In the genomic region with DNA sequence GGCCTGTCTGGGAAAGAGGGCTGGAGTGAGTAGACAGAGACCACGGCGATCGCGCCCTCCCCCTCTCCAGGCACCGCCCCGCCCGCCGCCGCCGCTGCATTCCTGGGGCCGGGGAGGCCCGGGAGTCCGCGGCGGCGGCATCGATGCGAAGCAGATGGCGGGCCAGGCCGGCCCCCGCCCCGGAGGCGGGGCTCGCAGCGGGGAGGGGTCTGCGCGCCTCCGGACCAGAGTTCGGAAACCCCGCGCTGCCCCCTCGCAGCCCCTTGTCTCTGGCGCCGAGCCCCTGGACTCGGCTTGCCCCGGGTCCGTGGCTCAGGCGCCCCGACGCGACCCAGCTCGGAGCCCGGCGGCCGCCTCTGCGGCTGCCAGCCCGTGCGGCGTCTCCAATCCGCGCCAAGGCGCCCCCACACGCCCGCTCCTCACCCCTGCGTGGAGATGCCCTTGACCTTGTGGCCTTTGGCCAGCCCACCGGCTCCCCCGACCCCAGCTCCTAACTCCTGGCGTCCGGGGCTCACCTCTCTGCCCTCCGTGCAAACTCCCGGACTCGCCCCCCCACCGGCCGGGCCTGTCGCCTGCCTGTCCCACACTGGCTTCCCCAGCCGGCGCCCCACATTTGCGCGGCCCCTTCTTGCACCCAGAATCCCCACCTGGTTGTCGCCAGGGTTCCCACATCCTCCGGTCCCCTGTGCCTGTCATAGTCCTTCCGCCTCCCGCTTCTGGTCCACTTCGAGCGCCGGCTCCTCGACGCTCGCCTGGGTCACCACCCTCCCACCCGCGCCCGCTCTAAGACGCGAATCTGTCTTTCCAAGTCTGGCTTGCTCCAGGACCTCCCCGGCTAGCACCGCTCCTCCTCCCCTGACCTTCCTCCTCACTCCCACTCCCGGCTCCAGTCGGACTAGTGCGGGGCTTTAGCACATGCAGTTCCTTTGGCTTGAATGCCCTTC, we compare ENCODE assay signal across 8 cellular contexts. TPM values are rescaled to one million over a fixed set of nuclear protein-coding genes. Genes with fewer than 3 reads are reported as not detected.
DNase-seq lines count a peak whose midpoint lies in the region; ATAC-seq and TF ChIP-seq lines count a peak whose summit lies in the region.

No MANE protein-coding gene starts in this region.

- WGBS in heart left ventricle, 4 donors: 1 to 3% (median 2%) methylated on average over 42 to 89 of the region's 89 CpGs
- 1 to 2% (median 2%) methylated on average over 60 to 89 of the region's 89 CpGs for WGBS in psoas muscle, 3 donors

- H3K27me3 ChIP-seq in heart left ventricle (peaks cover 0 to 36% (median 0%) of the 10 kb centered on the region in 9 donors), psoas muscle (ENCODE audit: insufficient read depth in 3 of 3, low read length in 2 of 3) (peaks cover 0 to 36% (median 21%) of the 10 kb centered on the region in 3 donors)

- no peaks in the 10 kb centered on the region for H3K9me3 Mint-ChIP-seq in activated B cell treated with CpG ODN at 0.5 μM for 24 hours

- H3K4me3 ChIP-seq in heart left ventricle (peak overlapping the region; percentile 54 to 85 (median 70)), psoas muscle (peak overlapping the region; percentile 69)

- DNase-seq in activated CD4-positive, alpha-beta T cell treated with anti-CD3 and anti-CD28 coated beads for 48 hours: peak; percentile 30
- DNase-seq in activated CD4-positive, alpha-beta T cell treated with anti-CD3 and anti-CD28 coated beads for 4 hours: no peak
- DNase-seq in activated B cell treated with CpG ODN at 0.5 μM for 24 hours (no peak), heart left ventricle (peak in 2 of 5 donors; percentile 50 to 72), psoas muscle (peak in 1 of 2 donors; percentile 59), RPMI8226 (no peak), inferior parietal cortex (ENCODE audit: extremely low spot score) (no peak)

- TF ChIP-seq CTCF in activated B cell treated with CpG ODN at 0.5 μM for 24 hours (IDR thresholded peaks at IDR 0.05) (no peak), heart left ventricle (IDR thresholded peaks at IDR 0.05) (no peak), psoas muscle (IDR thresholded peaks at IDR 0.05) (no peak)

- no peaks in the 10 kb centered on the region for H3K36me3 Mint-ChIP-seq in activated B cell treated with CpG ODN at 0.5 μM for 24 hours (ENCODE audit: low read depth)

- H3K36me3 ChIP-seq in heart left ventricle (no peaks in the 10 kb centered on the region), psoas muscle (ENCODE audit: insufficient read depth in 1 of 2, low read depth in 1 of 2) (no peaks in the 10 kb centered on the region)

- H3K4me1 Mint-ChIP-seq in activated B cell treated with CpG ODN at 0.5 μM for 24 hours: peaks cover 27% of the 10 kb centered on the region

- peak overlapping the region; percentile 82 for H3K4me3 Mint-ChIP-seq in activated B cell treated with CpG ODN at 0.5 μM for 24 hours

- CTCF ChIA-PET in activated B cell treated with CpG ODN at 0.5 μM for 24 hours (lab: Charles Lee): no interaction called here

- H3K27ac ChIP-seq in heart left ventricle (peak overlapping the region in 11 of 12 donors; percentile 46 to 93 (median 74)), psoas muscle (no peak overlapping the region)

- TF ChIP-seq POLR2A in heart left ventricle (IDR thresholded peaks at IDR 0.05): no peak

- H3K27me3 Mint-ChIP-seq in activated B cell treated with CpG ODN at 0.5 μM for 24 hours: peaks cover 50% of the 10 kb centered on the region

- H3K4me1 ChIP-seq in heart left ventricle (peaks cover 0 to 46% (median 23%) of the 10 kb centered on the region in 12 donors), psoas muscle (peaks cover 5% of the 10 kb centered on the region)

- intact Hi-C loops in activated B cell treated with CpG ODN at 0.5 μM for 24 hours (cut with micrococcal nuclease): no loop called here
- intact Hi-C loops in heart left ventricle (cut with DNase I): no loop called here
- intact Hi-C loops in psoas muscle (cut with DNase I): no loop called here

- POLR2A ChIA-PET in activated B cell treated with CpG ODN at 0.5 μM for 24 hours (lab: Charles Lee): no interaction called here

- H3K27ac Mint-ChIP-seq in activated B cell treated with CpG ODN at 0.5 μM for 24 hours: no peak overlapping the region

- no peaks in the 10 kb centered on the region for H3K9me3 ChIP-seq in heart left ventricle
- H3K9me3 ChIP-seq in psoas muscle: no peaks in the 10 kb centered on the region

- no peak for ATAC-seq in activated B cell treated with CpG ODN at 0.5 μM for 24 hours (ENCODE audit: low read depth)
- ATAC-seq in heart left ventricle: peak in 3 of 4 donors; percentile 19 to 50 (median 27)
- ATAC-seq in psoas muscle: peak in 1 of 4 donors; percentile 7
- no peak for ATAC-seq in GM21529 (IDR thresholded peaks at IDR 0.05; ENCODE audit: unreplicated experiment)

RNA-seq across cellular contexts. Expression of a gene that starts 1.0 kb away (rescaled TPM):
- 0.12 and 0.18 TPM in 2 replicates for total RNA-seq in activated B cell treated with CpG ODN at 0.5 μM for 24 hours
- total RNA-seq in heart left ventricle: 10 to 100 TPM in 1 of 9 donors, 1 to 10 TPM in 8; 2.4 to 10.1 (median 3.1) TPM
- polyA plus RNA-seq in heart left ventricle: 1 to 10 TPM; 1.5 to 2.7 TPM
- total RNA-seq in psoas muscle: 1 to 10 TPM; 1.3 to 2.0 (median 1.8) TPM
- 1 to 10 TPM in 1 of 3 donors, under 1 TPM in 2; 0.44 to 1.0 (median 0.86) TPM for polyA plus RNA-seq in psoas muscle

RNA-seq across cellular contexts. Expression of a gene that starts 42.6 kb away (rescaled TPM):
- 4.3 and 4.9 TPM in 2 replicates for total RNA-seq in activated B cell treated with CpG ODN at 0.5 μM for 24 hours
- total RNA-seq in heart left ventricle: 1 to 10 TPM; 3.8 to 6.5 (median 4.8) TPM
- 1 to 10 TPM; 2.1 to 2.5 TPM for polyA plus RNA-seq in heart left ventricle
- total RNA-seq in psoas muscle: 1 to 10 TPM; 2.4 to 4.8 (median 4.3) TPM
- polyA plus RNA-seq in psoas muscle: 1 to 10 TPM; 2.1 to 4.6 (median 2.2) TPM

RNA-seq across cellular contexts. Expression of a gene that starts 59.0 kb away (rescaled TPM):
- total RNA-seq in activated B cell treated with CpG ODN at 0.5 μM for 24 hours (22.4 and 26.1 TPM in 2 replicates), heart left ventricle (10 to 100 TPM; 10.2 to 23.6 (median 17.1) TPM), psoas muscle (10 to 100 TPM; 14.6 to 24.3 (median 16.8) TPM)
- polyA plus RNA-seq in heart left ventricle (10 to 100 TPM; 11.3 to 14.3 TPM), psoas muscle (10 to 100 TPM in 1 of 3 donors, 1 to 10 TPM in 2; 8.4 to 13.9 (median 9.2) TPM)

Comparison
In these comparisons a context has a peak if more than half of its experiments do, and no peak if none do; other contexts are left out.
1. ATAC-seq: peak in heart left ventricle (3 of 4); none in activated B cell treated with CpG ODN at 0.5 μM for 24 hours (single experiment) and GM21529 (single experiment).